ENCODE assay signal across 1 cellular context in genomic region chr19:802497-802887, GRCh38.
TF ChIP-seq lines count a peak whose summit lies in the region.

No MANE protein-coding gene starts in this region.

TF ChIP-seq in HepG2, 621 proteins besides CTCF, POLR2A, EP300 and RAD21:
- TF ChIP-seq KMT2B (CRISPR knock-in tag; IDR thresholded peaks at IDR 0.05) (no peak), ZNF740 (CRISPR knock-in tag; IDR thresholded peaks at IDR 0.05) (0 out of 2 replicates have a peak, but pooled peaks have one; percentile 51), POLR2AphosphoS5 (IDR thresholded peaks at IDR 0.05; ENCODE audit: low read depth, low read length) (0 out of 2 replicates have a peak, but pooled peaks have one; percentile 18), SMYD3 (CRISPR knock-in tag; IDR thresholded peaks at IDR 0.05) (no peak), ZBTB1 (CRISPR knock-in tag; IDR thresholded peaks at IDR 0.05; ENCODE audit: borderline replicate concordance) (no peak), AKAP8 (CRISPR knock-in tag; IDR thresholded peaks at IDR 0.05) (0 out of 2 replicates have a peak, but pooled peaks have one; percentile 37), ZBTB4 (CRISPR knock-in tag; IDR thresholded peaks at IDR 0.05; ENCODE audit: borderline replicate concordance) (0 out of 2 replicates have a peak, but pooled peaks have one; percentile 39), PATZ1 (CRISPR knock-in tag; IDR thresholded peaks at IDR 0.05) (peak; percentile 23; the same call in 1 of the 2 replicates), SPEN (CRISPR knock-in tag; IDR thresholded peaks at IDR 0.05; ENCODE audit: low read depth) (no peak), KDM5B (CRISPR knock-in tag; IDR thresholded peaks at IDR 0.05; ENCODE audit: borderline replicate concordance) (no peak), ETV6 (CRISPR knock-in tag; conservative IDR thresholded peaks at IDR 0.05) (no peak)
- TF ChIP-seq, protein P1, sequence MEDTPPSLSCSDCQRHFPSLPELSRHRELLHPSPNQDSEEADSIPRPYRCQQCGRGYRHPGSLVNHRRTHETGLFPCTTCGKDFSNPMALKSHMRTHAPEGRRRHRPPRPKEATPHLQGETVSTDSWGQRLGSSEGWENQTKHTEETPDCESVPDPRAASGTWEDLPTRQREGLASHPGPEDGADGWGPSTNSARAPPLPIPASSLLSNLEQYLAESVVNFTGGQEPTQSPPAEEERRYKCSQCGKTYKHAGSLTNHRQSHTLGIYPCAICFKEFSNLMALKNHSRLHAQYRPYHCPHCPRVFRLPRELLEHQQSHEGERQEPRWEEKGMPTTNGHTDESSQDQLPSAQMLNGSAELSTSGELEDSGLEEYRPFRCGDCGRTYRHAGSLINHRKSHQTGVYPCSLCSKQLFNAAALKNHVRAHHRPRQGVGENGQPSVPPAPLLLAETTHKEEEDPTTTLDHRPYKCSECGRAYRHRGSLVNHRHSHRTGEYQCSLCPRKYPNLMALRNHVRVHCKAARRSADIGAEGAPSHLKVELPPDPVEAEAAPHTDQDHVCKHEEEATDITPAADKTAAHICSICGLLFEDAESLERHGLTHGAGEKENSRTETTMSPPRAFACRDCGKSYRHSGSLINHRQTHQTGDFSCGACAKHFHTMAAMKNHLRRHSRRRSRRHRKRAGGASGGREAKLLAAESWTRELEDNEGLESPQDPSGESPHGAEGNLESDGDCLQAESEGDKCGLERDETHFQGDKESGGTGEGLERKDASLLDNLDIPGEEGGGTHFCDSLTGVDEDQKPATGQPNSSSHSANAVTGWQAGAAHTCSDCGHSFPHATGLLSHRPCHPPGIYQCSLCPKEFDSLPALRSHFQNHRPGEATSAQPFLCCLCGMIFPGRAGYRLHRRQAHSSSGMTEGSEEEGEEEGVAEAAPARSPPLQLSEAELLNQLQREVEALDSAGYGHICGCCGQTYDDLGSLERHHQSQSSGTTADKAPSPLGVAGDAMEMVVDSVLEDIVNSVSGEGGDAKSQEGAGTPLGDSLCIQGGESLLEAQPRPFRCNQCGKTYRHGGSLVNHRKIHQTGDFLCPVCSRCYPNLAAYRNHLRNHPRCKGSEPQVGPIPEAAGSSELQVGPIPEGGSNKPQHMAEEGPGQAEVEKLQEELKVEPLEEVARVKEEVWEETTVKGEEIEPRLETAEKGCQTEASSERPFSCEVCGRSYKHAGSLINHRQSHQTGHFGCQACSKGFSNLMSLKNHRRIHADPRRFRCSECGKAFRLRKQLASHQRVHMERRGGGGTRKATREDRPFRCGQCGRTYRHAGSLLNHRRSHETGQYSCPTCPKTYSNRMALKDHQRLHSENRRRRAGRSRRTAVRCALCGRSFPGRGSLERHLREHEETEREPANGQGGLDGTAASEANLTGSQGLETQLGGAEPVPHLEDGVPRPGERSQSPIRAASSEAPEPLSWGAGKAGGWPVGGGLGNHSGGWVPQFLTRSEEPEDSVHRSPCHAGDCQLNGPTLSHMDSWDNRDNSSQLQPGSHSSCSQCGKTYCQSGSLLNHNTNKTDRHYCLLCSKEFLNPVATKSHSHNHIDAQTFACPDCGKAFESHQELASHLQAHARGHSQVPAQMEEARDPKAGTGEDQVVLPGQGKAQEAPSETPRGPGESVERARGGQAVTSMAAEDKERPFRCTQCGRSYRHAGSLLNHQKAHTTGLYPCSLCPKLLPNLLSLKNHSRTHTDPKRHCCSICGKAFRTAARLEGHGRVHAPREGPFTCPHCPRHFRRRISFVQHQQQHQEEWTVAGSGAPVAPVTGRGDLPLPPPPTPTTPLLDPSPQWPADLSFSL (CRISPR knock-in tag; IDR thresholded peaks at IDR 0.05): no peak
